Comparison of ENCODE assay signal across 9 cellular contexts in the genomic region with DNA sequence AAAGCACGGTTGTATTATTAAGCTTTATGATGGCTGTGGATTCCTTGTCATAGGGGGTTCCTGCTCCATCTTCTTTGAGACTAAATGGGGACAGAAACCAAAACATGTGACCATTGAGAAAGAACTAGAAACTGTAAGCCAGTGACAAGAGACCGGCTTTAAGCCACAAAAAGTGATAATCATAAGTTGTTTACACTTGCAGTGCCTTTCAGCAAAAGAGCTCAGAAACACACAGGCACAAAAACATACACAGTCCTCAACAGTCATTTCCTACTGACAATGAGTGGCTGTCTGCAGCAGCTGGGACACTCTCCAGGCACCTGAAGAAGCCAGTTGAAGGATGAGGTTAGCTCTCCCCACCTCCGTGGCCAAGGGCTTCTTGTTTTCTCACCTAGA. TPM values are rescaled to one million over a fixed set of nuclear protein-coding genes. Genes with fewer than 3 reads are reported as not detected.
A peak's percentile ranks its signal among the peaks of the same experiment; 100 is the strongest.
DNase-seq lines count a peak whose midpoint lies in the region; ATAC-seq and TF ChIP-seq lines count a peak whose summit lies in the region.
"Had no signal": no experiment of that assay in that cellular context is flagged by ENCODE, and none has a peak within 500 bp of the region (broad histone marks: within the 10 kb centered on the region; RNA-seq: fewer than 3 reads in every experiment).

No MANE protein-coding gene starts in this region.

- no peak overlapping the region for H2AFZ ChIP-seq in hepatocyte

- ATAC-seq in GM21381 (IDR thresholded peaks at IDR 0.05; ENCODE audit: unreplicated experiment) (peak; percentile 40), HG03280 (IDR thresholded peaks at IDR 0.05; ENCODE audit: unreplicated experiment) (peak; percentile 43)

- 66% methylated on average over 3 of the region's 3 CpGs for WGBS in hepatocyte (ENCODE audit: low lambda C conversion rate, missing lambda C conversion rate)

- H4K20me1 ChIP-seq in hepatocyte (ENCODE audit: insufficient read depth, poor library complexity, severe bottlenecking), result no peaks in the 10 kb centered on the region

- H3K4me3 ChIP-seq in hepatocyte, result no peak overlapping the region

- peak overlapping the region; percentile 32 for H3K4me2 ChIP-seq in hepatocyte

- peaks cover 4% of the 10 kb centered on the region for H3K4me1 ChIP-seq in hepatocyte (ENCODE audit: insufficient read depth)

- no peaks in the 10 kb centered on the region for H3K36me3 ChIP-seq in hepatocyte (replicated peaks; ENCODE audit: insufficient read depth, low read depth)

- DNase-seq in DMS79 treated with DMSO at 0.1 percent for 48 hours (lab: John Stamatoyannopoulos, UW), result peak; percentile 20
- DNase-seq in DMS79 (lab: John Stamatoyannopoulos, UW), result no peak
- no peak for DNase-seq in hepatocyte (ENCODE audit: low spot score)
- DNase-seq in HPDE6-E6E7 (ENCODE audit: extremely low spot score), result no peak
- no peak for DNase-seq in DMS 273 treated with DMSO at 0.1 percent for 48 hours (lab: John Stamatoyannopoulos, UW)
- DNase-seq in DMS114 treated with DMSO at 0.1 percent for 48 hours (lab: John Stamatoyannopoulos, UW; ENCODE audit: unreplicated experiment), result no peak

- H3K27me3 ChIP-seq in hepatocyte, result no peaks in the 10 kb centered on the region

- no peaks in the 10 kb centered on the region for H3K9me2 ChIP-seq in hepatocyte (replicated peaks; ENCODE audit: insufficient read depth)

- H3K9me3 ChIP-seq in hepatocyte (ENCODE audit: low read depth), result no peaks in the 10 kb centered on the region

- TF ChIP-seq CTCF in hepatocyte (IDR thresholded peaks at IDR 0.05; ENCODE audit: poor library complexity), result no peak

- no peak overlapping the region for H3K27ac ChIP-seq in hepatocyte

- H3K79me2 ChIP-seq in hepatocyte, result no peaks in the 10 kb centered on the region

RNA-seq across cellular contexts. Expression of a gene that starts 20.0 kb away (rescaled TPM):
- total RNA-seq in hepatocyte, result 64.1 and 68.1 TPM in 2 replicates
- 37.3 and 44.7 TPM in 2 replicates for polyA plus RNA-seq in hepatocyte

RNA-seq across cellular contexts. Expression of a gene that starts 39.6 kb away (rescaled TPM):
- total RNA-seq in hepatocyte, result 22.5 and 28.1 TPM in 2 replicates
- polyA plus RNA-seq in hepatocyte, result 9.4 and 11.8 TPM in 2 replicates

RNA-seq across cellular contexts. Expression of a gene that starts 57.4 kb away (rescaled TPM):
- 0.32 and 0.87 TPM in 2 replicates for total RNA-seq in hepatocyte
- 0.68 and 0.94 TPM in 2 replicates for polyA plus RNA-seq in hepatocyte
- total RNA-seq: A172 had no signal
